In the genomic region with DNA sequence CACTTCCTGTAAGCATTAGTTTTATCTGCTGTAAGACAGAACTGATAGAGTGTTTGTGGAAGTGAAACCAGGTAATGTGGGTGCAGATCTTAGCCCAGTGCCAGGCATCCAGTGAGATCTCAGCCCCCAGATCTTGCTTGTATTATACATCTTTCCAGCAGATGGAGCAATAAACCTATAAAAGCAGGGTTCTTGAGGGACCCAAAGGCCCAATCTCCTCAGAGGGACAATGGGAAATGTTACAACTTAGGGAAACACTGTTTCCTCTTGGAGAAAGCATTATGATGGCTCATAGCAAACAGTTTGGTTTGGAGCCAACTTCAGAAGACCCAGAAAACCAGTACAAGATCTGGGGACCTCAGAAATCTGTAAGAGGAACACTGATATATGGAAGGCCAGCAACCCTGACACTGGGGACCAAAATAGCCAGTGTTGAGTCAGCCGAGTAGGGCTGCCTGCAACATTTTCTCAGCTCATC, we compare ENCODE assay signal across 8 cellular contexts.
A peak's percentile ranks its signal among the peaks of the same experiment; 100 is the strongest.
DNase-seq lines count a peak whose midpoint lies in the region; FAIRE-seq and TF ChIP-seq lines count a peak whose summit lies in the region.

No MANE protein-coding gene starts in this region.

- H3K27ac Mint-ChIP-seq in HFFc6: peak overlapping the region; percentile 82
- H3K27ac Mint-ChIP-seq in neural crest cell (ENCODE audit: unreplicated experiment): no peak overlapping the region

- H3K36me3 Mint-ChIP-seq in HFFc6 (ENCODE audit: low read depth) (peaks cover 7% of the 10 kb centered on the region; the same call in 1 of the 2 replicates), neural crest cell (ENCODE audit: low read depth) (no peaks in the 10 kb centered on the region)

- DNase-seq in GM12891 (ENCODE audit: insufficient read length, low spot score) (peak; percentile 30), HFFc6 (peak; percentile 79), LoVo (ENCODE audit: low spot score) (peak; percentile 35), SK-N-DZ (ENCODE audit: low spot score) (peak; percentile 9), fibroblast of gingiva (ENCODE audit: low read depth) (peak; percentile 69), neural crest cell (ENCODE audit: low read depth, low spot score) (no peak)
- no peak for DNase-seq in activated naive CD4-positive, alpha-beta T cell treated with Interleukin-2 at 50 U/mL for 16 hours

- H3K4me1 Mint-ChIP-seq in HFFc6 (ENCODE audit: low read depth) (peaks cover 58% of the 10 kb centered on the region), neural crest cell (no peaks in the 10 kb centered on the region)

- H3K4me3 Mint-ChIP-seq in HFFc6: no peak overlapping the region
- no peak overlapping the region for H3K4me3 Mint-ChIP-seq in neural crest cell

- FAIRE-seq in GM12891 (lab: Jason Lieb, UNC): peak; percentile 84

- 0 out of 2 replicates have a peak, but pooled peaks cover 4% of the 10 kb centered on the region for H3K9me3 Mint-ChIP-seq in HFFc6
- H3K9me3 Mint-ChIP-seq in neural crest cell: no peaks in the 10 kb centered on the region

- no peak for TF ChIP-seq POLR2A in GM12891 (IDR thresholded peaks at IDR 0.05; ENCODE audit: low read depth, low read length)

- H3K27me3 Mint-ChIP-seq in HFFc6 (ENCODE audit: insufficient read depth): no peaks in the 10 kb centered on the region
- no peaks in the 10 kb centered on the region for H3K27me3 Mint-ChIP-seq in neural crest cell (ENCODE audit: low read depth)

- H3K27ac ChIP-seq in 22Rv1: no peak overlapping the region

- TF ChIP-seq CTCF in 22Rv1 (IDR thresholded peaks at IDR 0.05) (peak; percentile 35), HFFc6 (IDR thresholded peaks at IDR 0.05) (peak; percentile 87), neural crest cell (conservative IDR thresholded peaks at IDR 0.05) (peak; percentile 71)

TF ChIP-seq in GM12891, 5 proteins besides CTCF, POLR2A, EP300 and RAD21:
- TF ChIP-seq TAF1 (IDR thresholded peaks at IDR 0.05; ENCODE audit: low read depth, low read length) (no peak), POLR2AphosphoS5 (IDR thresholded peaks at IDR 0.05; ENCODE audit: low read depth, low read length) (no peak), POU2F2 (IDR thresholded peaks at IDR 0.05; ENCODE audit: low read depth, low read length) (no peak), PAX5 (IDR thresholded peaks at IDR 0.05; ENCODE audit: insufficient read depth, low read length, severe bottlenecking) (no peak), SPI1 (IDR thresholded peaks at IDR 0.05; ENCODE audit: low read depth, low read length) (peak; percentile 96)

Comparison
In these comparisons a context has a peak if more than half of its experiments do, and no peak if none do; other contexts are left out.
1. CTCF ChIP-seq: peak in every context shown above with its lines; median percentile 87 in HFFc6; 71 in neural crest cell; 35 in 22Rv1.
2. DNase-seq: peak in GM12891 (single experiment), HFFc6 (single experiment), LoVo (single experiment), SK-N-DZ (single experiment) and fibroblast of gingiva (single experiment); none in neural crest cell (single experiment) and activated naive CD4-positive, alpha-beta T cell treated with Interleukin-2 at 50 U/mL for 16 hours (single experiment).